Comparison of ENCODE assay signal across 11 cellular contexts in genomic region chr1:155168456-155169210, GRCh38.
"Had no signal": no experiment of that assay in that cellular context is flagged by ENCODE, and none has a peak within 500 bp of the region (broad histone marks: within the 10 kb centered on the region; RNA-seq: fewer than 3 reads in every experiment).

No MANE protein-coding gene starts in this region.

- H3K27ac Mint-ChIP-seq: effector memory CD8-positive, alpha-beta T cell; T-helper 17 cell had no signal

- H3K9me3 Mint-ChIP-seq: activated naive CD4-positive, alpha-beta T cell treated with anti-CD3 and anti-CD28 coated beads, Interleukin-2, amount 50 U/mL, for 24 hours; activated T-helper 17 cell treated with anti-CD3 and anti-CD28 coated beads, Interleukin-2, amount 50 U/mL, for 72 hours; central memory CD8-positive, alpha-beta T cell; effector memory CD8-positive, alpha-beta T cell; immature natural killer cell; naive thymus-derived CD8-positive, alpha-beta T cell; stimulated activated memory B cell treated with anti-CD40 and anti-IgM and Interleukin-4, amounts not matched to agents 10 μg/mL and 1 μg/mL and 100 μg/mL, for 72 hours had no signal

- H3K9me3 ChIP-seq: body of pancreas, mucosa of descending colon, tibial artery had no signal

- H3K4me3 ChIP-seq: body of pancreas, mucosa of descending colon, tibial artery had no signal

- H3K27ac ChIP-seq: tibial artery had no signal

- H3K27me3 ChIP-seq: body of pancreas had no signal

- H3K27me3 Mint-ChIP-seq: activated naive CD4-positive, alpha-beta T cell treated with anti-CD3 and anti-CD28 coated beads, Interleukin-2, amount 50 U/mL, for 24 hours; activated T-helper 17 cell treated with anti-CD3 and anti-CD28 coated beads, Interleukin-2, amount 50 U/mL, for 72 hours; central memory CD8-positive, alpha-beta T cell; effector memory CD8-positive, alpha-beta T cell; stimulated activated memory B cell treated with anti-CD40 and anti-IgM and Interleukin-4, amounts not matched to agents 10 μg/mL and 1 μg/mL and 100 μg/mL, for 72 hours; T-helper 17 cell had no signal
